22 cellular contexts compared by ENCODE assay signal in the genomic region with DNA sequence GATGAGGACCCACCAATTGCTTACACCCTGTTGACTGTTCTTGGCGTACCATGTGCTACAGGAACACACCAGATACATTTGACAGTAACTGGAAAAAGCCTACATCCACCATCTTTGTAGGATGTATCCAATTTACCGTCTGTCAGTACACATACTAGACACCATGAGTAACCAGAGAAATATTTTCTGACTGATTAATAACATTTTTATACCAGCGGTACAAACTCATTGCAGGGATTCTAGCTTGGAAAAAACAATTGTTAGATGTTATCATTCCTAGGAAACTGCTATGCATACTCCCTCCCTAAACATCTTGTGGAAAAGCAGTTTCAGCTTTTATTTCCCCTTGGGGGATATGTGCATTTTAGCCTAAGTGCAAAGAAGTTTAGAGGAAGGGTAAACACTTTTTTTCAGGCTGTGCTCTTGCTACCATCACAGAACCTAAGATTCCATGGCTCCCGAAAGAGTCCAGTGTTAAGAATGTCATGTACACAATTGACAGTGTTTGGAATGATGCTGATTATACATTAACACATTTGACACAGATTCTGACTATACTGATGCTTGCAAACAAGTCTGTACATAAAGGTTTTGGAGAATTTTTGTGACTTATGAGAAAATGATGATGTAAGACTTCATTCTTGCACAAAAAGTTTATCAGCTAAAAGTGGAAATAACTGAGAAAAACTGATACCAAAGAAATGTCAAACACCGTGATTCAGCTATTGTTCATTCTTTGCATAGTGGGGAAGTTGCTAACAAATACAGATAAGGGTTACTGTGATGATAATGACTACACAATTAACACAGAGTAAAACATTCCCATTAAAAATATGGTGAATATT. TPM values are rescaled to one million over a fixed set of nuclear protein-coding genes. Genes with fewer than 3 reads are reported as not detected.
A peak's percentile ranks its signal among the peaks of the same experiment; 100 is the strongest.
DNase-seq lines count a peak whose midpoint lies in the region; ATAC-seq and TF ChIP-seq lines count a peak whose summit lies in the region.
"Had no signal": no experiment of that assay in that cellular context is flagged by ENCODE, and none has a peak within 500 bp of the region (broad histone marks: within the 10 kb centered on the region; RNA-seq: fewer than 3 reads in every experiment).

No MANE protein-coding gene starts in this region.

- H3F3A ChIP-seq in GM23338 (replicated peaks; ENCODE audit: low read depth) = no peaks in the 10 kb centered on the region

- no peak overlapping the region for H2AFZ ChIP-seq in Karpas-422 (ENCODE audit: low read length)
- no peak overlapping the region for H2AFZ ChIP-seq in GM23338
- H2AFZ ChIP-seq: hepatocyte had no signal

- H3K4me1 ChIP-seq in tibial nerve = no peaks in the 10 kb centered on the region
- no peaks in the 10 kb centered on the region for H3K4me1 ChIP-seq in left ventricle myocardium inferior
- no peaks in the 10 kb centered on the region for H3K4me1 ChIP-seq in Karpas-422 (ENCODE audit: low read length)
- peaks cover 6% of the 10 kb centered on the region for H3K4me1 ChIP-seq in GM23338 (ENCODE audit: insufficient read depth)
- H3K4me1 ChIP-seq: lower lobe of right lung had no signal

- no peak overlapping the region for H3K9ac ChIP-seq in Karpas-422 (ENCODE audit: low read length)

- H3K4me2 ChIP-seq in Karpas-422 (ENCODE audit: low read depth, low read length, poor library complexity, severe bottlenecking) (no peak overlapping the region), GM23338 (no peak overlapping the region)
- H3K4me2 ChIP-seq: hepatocyte had no signal

- peak overlapping the region; percentile 28 for H3K4me3 Mint-ChIP-seq in activated T-helper 17 cell treated with anti-CD3 and anti-CD28 coated beads, Interleukin-2, amount 50 U/mL, for 72 hours
- no peak overlapping the region for H3K4me3 Mint-ChIP-seq in GM23338
- H3K4me3 Mint-ChIP-seq: activated CD8-positive, alpha-beta T cell treated with anti-CD3 and anti-CD28 coated beads, Interleukin-2, amount 10 ng/mL, durations not matched to agents 7 days and 5 days; T-cell had no signal

- 48 to 50% methylated on average over 5 of the region's 5 CpGs for WGBS in tibial nerve, 2 donors

- TF ChIP-seq EP300 in tibial nerve (IDR thresholded peaks at IDR 0.05) = no peak

- no peaks in the 10 kb centered on the region for H3K36me3 Mint-ChIP-seq in activated T-helper 17 cell treated with anti-CD3 and anti-CD28 coated beads, Interleukin-2, amount 50 U/mL, for 72 hours (ENCODE audit: low read depth)
- peaks cover 7% of the 10 kb centered on the region; the same call in 2 of the 3 replicates for H3K36me3 Mint-ChIP-seq in GM23338 (ENCODE audit: low read depth)
- H3K36me3 Mint-ChIP-seq: T-cell had no signal

- peak overlapping the region; percentile 75 for H3K27ac Mint-ChIP-seq in activated T-helper 17 cell treated with anti-CD3 and anti-CD28 coated beads, Interleukin-2, amount 50 U/mL, for 72 hours
- H3K27ac Mint-ChIP-seq in GM23338 = no peak overlapping the region
- H3K27ac Mint-ChIP-seq: activated CD8-positive, alpha-beta T cell treated with anti-CD3 and anti-CD28 coated beads, Interleukin-2, amount 10 ng/mL, durations not matched to agents 7 days and 5 days; T-cell had no signal

- peaks cover 25% of the 10 kb centered on the region for H3K4me1 Mint-ChIP-seq in activated T-helper 17 cell treated with anti-CD3 and anti-CD28 coated beads, Interleukin-2, amount 50 U/mL, for 72 hours
- H3K4me1 Mint-ChIP-seq in GM23338 = peaks cover 8% of the 10 kb centered on the region; the same call in 2 of the 3 replicates

- H4K20me1 ChIP-seq in Karpas-422 (ENCODE audit: insufficient read depth, low read depth, low read length) = no peaks in the 10 kb centered on the region
- no peaks in the 10 kb centered on the region for H4K20me1 ChIP-seq in GM23338 (replicated peaks; ENCODE audit: insufficient read depth)

- H3K79me2 ChIP-seq in Karpas-422 (ENCODE audit: low read length) = no peaks in the 10 kb centered on the region
- H3K79me2 ChIP-seq in GM23338 (replicated peaks; ENCODE audit: insufficient read depth) = no peaks in the 10 kb centered on the region
- H3K79me2 ChIP-seq: hepatocyte had no signal

- peaks cover 5% of the 10 kb centered on the region for H3K9me3 Mint-ChIP-seq in activated T-helper 17 cell treated with anti-CD3 and anti-CD28 coated beads, Interleukin-2, amount 50 U/mL, for 72 hours
- H3K9me3 Mint-ChIP-seq in GM23338 = peaks cover 11% of the 10 kb centered on the region

- peak; percentile 75 for ATAC-seq in activated T-helper 17 cell treated with anti-CD3 and anti-CD28 coated beads, Interleukin-2, amount 50 U/mL, for 72 hours (replicated peaks)
- ATAC-seq in GM23338 = no peak
- ATAC-seq: activated CD8-positive, alpha-beta T cell treated with anti-CD3 and anti-CD28 coated beads, Interleukin-2, amount 10 ng/mL, durations not matched to agents 7 days and 5 days; HepG2; T-cell had no signal

- H3K9me3 ChIP-seq in tibial nerve (peaks cover 0 to 33% (median 4%) of the 10 kb centered on the region in 4 donors), left ventricle myocardium inferior (replicated peaks) (peaks cover 40% of the 10 kb centered on the region), Karpas-422 (ENCODE audit: low read length) (peaks cover 13% of the 10 kb centered on the region)
- H3K9me3 ChIP-seq: suprapubic skin had no signal

- DNase-seq in AG08395 (ENCODE audit: low spot score) (peak; percentile 25), ELR (ENCODE audit: low read depth) (peak; percentile 35), fibroblast of villous mesenchyme (ENCODE audit: low read depth) (peak; percentile 71), tibial nerve (ENCODE audit: low spot score in 2 of 2) (no peak), left ventricle myocardium inferior (no peak), Karpas-422 (no peak), GM23338 (ENCODE audit: low spot score) (no peak)
- DNase-seq: activated CD8-positive, alpha-beta T cell treated with anti-CD3 and anti-CD28 coated beads, Interleukin-2, amount 10 ng/mL, durations not matched to agents 7 days and 5 days; amniotic stem cell; DND-41; lower lobe of right lung; NCI-H2171 treated with DMSO at 0.1 percent for 48 hours; nucleus accumbens; SHP77 treated with DMSO at 0.1 percent for 48 hours; stimulated activated CD8-positive, alpha-beta memory T cell treated with anti-CD3 and anti-CD28 coated beads, Interleukin-4, amount 100 ng/mL, for 48 hours; WERI-Rb-1 had no signal

- H3K27me3 Mint-ChIP-seq in activated T-helper 17 cell treated with anti-CD3 and anti-CD28 coated beads, Interleukin-2, amount 50 U/mL, for 72 hours = no peaks in the 10 kb centered on the region
- H3K27me3 Mint-ChIP-seq in GM23338 (ENCODE audit: insufficient read depth, low read depth, poor library complexity) = peaks cover 6% of the 10 kb centered on the region

- no peak for TF ChIP-seq POLR2A in tibial nerve (IDR thresholded peaks at IDR 0.05)

- no peak for TF ChIP-seq CTCF in fibroblast of villous mesenchyme (IDR thresholded peaks at IDR 0.05; ENCODE audit: insufficient read depth, low read depth, low read length)
- TF ChIP-seq CTCF in tibial nerve (IDR thresholded peaks at IDR 0.05) = no peak
- no peak for TF ChIP-seq CTCF in left ventricle myocardium inferior (IDR thresholded peaks at IDR 0.05; ENCODE audit: borderline replicate concordance)
- no peak for TF ChIP-seq CTCF in GM23338 (conservative IDR thresholded peaks at IDR 0.05; ENCODE audit: low read depth in 2 of 2)

- H3K9me2 ChIP-seq in Karpas-422 (replicated peaks; ENCODE audit: insufficient read depth, low read length) (no peaks in the 10 kb centered on the region), GM23338 (ENCODE audit: insufficient read depth) (no peaks in the 10 kb centered on the region)

- H3K27me3 ChIP-seq in tibial nerve = peaks cover 0 to 10% of the 10 kb centered on the region in 2 donors
- peaks cover 22% of the 10 kb centered on the region for H3K27me3 ChIP-seq in left ventricle myocardium inferior (ENCODE audit: low read depth)
- H3K27me3 ChIP-seq in Karpas-422 (ENCODE audit: low read length) = no peaks in the 10 kb centered on the region
- H3K27me3 ChIP-seq in GM23338 (ENCODE audit: insufficient read depth) = no peaks in the 10 kb centered on the region
- H3K27me3 ChIP-seq: hepatocyte had no signal

- intact Hi-C loops in left ventricle myocardium inferior (cut with micrococcal nuclease) = no loop called here

- no peak overlapping the region for H3K4me3 ChIP-seq in fibroblast of villous mesenchyme (ENCODE audit: low read depth, low read length)
- H3K4me3 ChIP-seq in tibial nerve = no peak overlapping the region
- H3K4me3 ChIP-seq in left ventricle myocardium inferior = no peak overlapping the region
- H3K4me3 ChIP-seq in Karpas-422 (ENCODE audit: low read length) = no peak overlapping the region
- H3K4me3 ChIP-seq in GM23338 = no peak overlapping the region
- H3K4me3 ChIP-seq: hepatocyte, lower lobe of right lung, suprapubic skin had no signal

- no peaks in the 10 kb centered on the region for H3K36me3 ChIP-seq in tibial nerve
- H3K36me3 ChIP-seq in left ventricle myocardium inferior = no peaks in the 10 kb centered on the region
- H3K36me3 ChIP-seq in Karpas-422 (ENCODE audit: insufficient read depth, low read length) = no peaks in the 10 kb centered on the region
- no peaks in the 10 kb centered on the region for H3K36me3 ChIP-seq in GM23338 (ENCODE audit: insufficient read depth)
- H3K36me3 ChIP-seq: lower lobe of right lung, suprapubic skin, WERI-Rb-1 had no signal

- H3K27ac ChIP-seq in tibial nerve (no peak overlapping the region), left ventricle myocardium inferior (replicated peaks) (no peak overlapping the region), Karpas-422 (ENCODE audit: low read length) (no peak overlapping the region), GM23338 (ENCODE audit: low read depth) (no peak overlapping the region)
- H3K27ac ChIP-seq: hepatocyte, lower lobe of right lung, suprapubic skin, WERI-Rb-1 had no signal

RNA-seq across cellular contexts. Expression of a gene that starts 23.7 kb away (rescaled TPM):
- 10 to 100 TPM; 40.6 to 60.1 TPM for total RNA-seq in activated T-helper 17 cell treated with anti-CD3 and anti-CD28 coated beads, Interleukin-2, amount 50 U/mL, for 72 hours
- not detected in 2 replicates for total RNA-seq in fibroblast of villous mesenchyme
- 10 to 100 TPM; 14.2 to 71.4 (median 17.2) TPM for total RNA-seq in tibial nerve
- 5.5 TPM for total RNA-seq in left ventricle myocardium inferior
- total RNA-seq in Karpas-422 (2014; rRNA removed; shearing (Covaris generic); ENCODE audit: low replicate concordance) = 116 and 179 TPM in 2 replicates
- not detected in 2 replicates for total RNA-seq in GM23338 (2014; rRNA removed; shearing (Covaris generic))
- polyA plus RNA-seq in GM23338 (2016; fragmentation: Nextera tagmentation; extraction: Ambion mirVana) = not detected in 2 replicates
- total RNA-seq: H1, HepG2 had no signal
- polyA plus RNA-seq: HepG2 had no signal

RNA-seq across cellular contexts. Expression of a gene that starts 28.9 kb away (rescaled TPM):
- 1 to 10 TPM; 4.2 to 4.8 TPM for total RNA-seq in activated T-helper 17 cell treated with anti-CD3 and anti-CD28 coated beads, Interleukin-2, amount 50 U/mL, for 72 hours
- total RNA-seq in fibroblast of villous mesenchyme (2.6 and 11.2 TPM in 2 replicates), tibial nerve (10 to 100 TPM in 2 of 4 donors, 1 to 10 TPM in 2; 5.7 to 14.3 (median 10.8) TPM), left ventricle myocardium inferior (2.8 TPM)
- total RNA-seq in Karpas-422 (2014; rRNA removed; shearing (Covaris generic); ENCODE audit: low replicate concordance) = 5.6 and 6.0 TPM in 2 replicates
- not detected in 2 replicates for total RNA-seq in GM23338 (2014; rRNA removed; shearing (Covaris generic))
- polyA plus RNA-seq in GM23338 (2016; fragmentation: Nextera tagmentation; extraction: Ambion mirVana) = not detected in 2 replicates
- total RNA-seq: H1, HepG2 had no signal
- polyA plus RNA-seq: H1, hepatocyte, HepG2 had no signal

Comparison
In these comparisons a context has a peak if more than half of its experiments do, and no peak if none do; other contexts are left out.
1. DNase-seq: peak in AG08395 (single experiment), ELR (single experiment) and fibroblast of villous mesenchyme (single experiment); none in tibial nerve (0 of 2), left ventricle myocardium inferior (single experiment), Karpas-422 (single experiment) and GM23338 (single experiment).